In genomic region chr10:44383749-44384600, GRCh38 we compare ENCODE assay signal across 9 cellular contexts. TPM values are rescaled to one million over a fixed set of nuclear protein-coding genes. Genes with fewer than 3 reads are reported as not detected.
DNase-seq lines count a peak whose midpoint lies in the region; ATAC-seq, FAIRE-seq and TF ChIP-seq lines count a peak whose summit lies in the region.
"Had no signal": no experiment of that assay in that cellular context is flagged by ENCODE, and none has a peak within 500 bp of the region (broad histone marks: within the 10 kb centered on the region; RNA-seq: fewer than 3 reads in every experiment).

No MANE protein-coding gene starts in this region.

- no peak overlapping the region for H2AFZ ChIP-seq in GM23338

- H3K79me2 ChIP-seq in GM23338 (replicated peaks; ENCODE audit: insufficient read depth): peaks cover 55% of the 10 kb centered on the region

- TF ChIP-seq CTCF in GM23338 (conservative IDR thresholded peaks at IDR 0.05; ENCODE audit: low read depth in 2 of 2) (no peak), breast epithelium (IDR thresholded peaks at IDR 0.05) (no peak), kidney (IDR thresholded peaks at IDR 0.05; ENCODE audit: borderline replicate concordance, extremely low read depth, insufficient read depth) (no peak), spleen (IDR thresholded peaks at IDR 0.05 in 8 of 11, conservative IDR thresholded peaks at IDR 0.05 in 3 of 11) (no peak)

- H3K4me3 ChIP-seq in GM23338 (peak overlapping the region; percentile 85), breast epithelium (peak overlapping the region; percentile 64 to 85 (median 81)), kidney (ENCODE audit: low read length in 2 of 2) (peak overlapping the region; percentile 50 to 66), spleen (peak overlapping the region; percentile 39 to 70 (median 50))

- H3K4me1 ChIP-seq in GM23338 (ENCODE audit: insufficient read depth): peaks cover 36% of the 10 kb centered on the region
- H3K4me1 ChIP-seq in breast epithelium: no peaks in the 10 kb centered on the region
- peaks cover 0 to 5% of the 10 kb centered on the region in 2 donors for H3K4me1 ChIP-seq in kidney (ENCODE audit: control insufficient read depth in 1 of 2, insufficient read depth in 1 of 2, low read depth in 1 of 2, low read length in 2 of 2)
- H3K4me1 ChIP-seq in spleen: peaks cover 0 to 46% (median 26%) of the 10 kb centered on the region in 6 donors

- no peak overlapping the region for H3K27ac Mint-ChIP-seq in GM23338
- no peak overlapping the region for H3K27ac Mint-ChIP-seq in T-helper 2 cell treated with Interferon-gamma antibody and Interleukin-4, amounts not matched to agents 5 μg/mL and 100 μg/mL, for 36 hours

- FAIRE-seq in kidney (lab: Jason Lieb, UNC): no peak

- intact Hi-C loops in breast epithelium (cut with DNase I; ENCODE audit: low total_unique reads) (no loop called here), kidney (cut with DNase I) (loop anchor here (5.0 kb wide), 1 partner anchor 697 kb away; no protein-coding TSS in a partner anchor), spleen (cut with DNase I; ENCODE audit: low total_unique reads) (no loop called here)

- H4K20me1 ChIP-seq in GM23338 (replicated peaks; ENCODE audit: insufficient read depth): no peaks in the 10 kb centered on the region

- H3K36me3 Mint-ChIP-seq in GM23338 (ENCODE audit: low read depth): peaks cover 32% of the 10 kb centered on the region
- no peaks in the 10 kb centered on the region for H3K36me3 Mint-ChIP-seq in T-helper 2 cell treated with Interferon-gamma antibody and Interleukin-4, amounts not matched to agents 5 μg/mL and 100 μg/mL, for 36 hours (ENCODE audit: low read depth)

- no peaks in the 10 kb centered on the region for H3K9me2 ChIP-seq in GM23338 (ENCODE audit: insufficient read depth)

- DNase-seq in GM23338 (ENCODE audit: low spot score) (peak; percentile 63), breast epithelium (ENCODE audit: low spot score in 2 of 2) (no peak), kidney (peak; percentile 82), spleen (peak; percentile 76), NCI-H187 treated with DMSO at 0.1 percent for 48 hours (lab: John Stamatoyannopoulos, UW) (no peak)
- DNase-seq in T-helper 2 cell treated with Interferon-gamma antibody and Interleukin-4, amounts not matched to agents 5 μg/mL and 100 μg/mL, for 36 hours (ENCODE audit: low spot score): no peak
- DNase-seq: OCI-M1 had no signal

- peaks cover 35% of the 10 kb centered on the region for H3K27me3 ChIP-seq in GM23338 (ENCODE audit: insufficient read depth)
- H3K27me3 ChIP-seq in breast epithelium: peaks cover 0 to 25% of the 10 kb centered on the region in 2 donors
- peaks cover 0 to 71% (median 36%) of the 10 kb centered on the region in 7 donors for H3K27me3 ChIP-seq in spleen (replicated peaks in 1 of 7)

- peaks cover 3% of the 10 kb centered on the region; the same call in 2 of the 3 replicates for H3K9me3 Mint-ChIP-seq in GM23338
- no peaks in the 10 kb centered on the region for H3K9me3 Mint-ChIP-seq in T-helper 2 cell treated with Interferon-gamma antibody and Interleukin-4, amounts not matched to agents 5 μg/mL and 100 μg/mL, for 36 hours

- 2 to 4% (median 3%) methylated on average over 24 to 63 of the region's 63 CpGs for WGBS in spleen, 5 donors

- no peak for TF ChIP-seq POLR2A in breast epithelium (IDR thresholded peaks at IDR 0.05)
- TF ChIP-seq POLR2A in spleen (IDR thresholded peaks at IDR 0.05): no peak

- no peak overlapping the region for H3K27ac ChIP-seq in GM23338 (ENCODE audit: low read depth)
- H3K27ac ChIP-seq in breast epithelium: peak overlapping the region; percentile 65 to 84
- peak overlapping the region; percentile 23 to 43 for H3K27ac ChIP-seq in kidney (ENCODE audit: low read depth in 2 of 2, low read length in 2 of 2)
- H3K27ac ChIP-seq in spleen: peak overlapping the region; percentile 19 to 81 (median 74)

- H3F3A ChIP-seq in GM23338 (replicated peaks; ENCODE audit: low read depth): peaks cover 6% of the 10 kb centered on the region; the same call in 1 of the 2 replicates

- H3K27me3 Mint-ChIP-seq in GM23338 (ENCODE audit: insufficient read depth, low read depth, poor library complexity): peaks cover 18% of the 10 kb centered on the region
- H3K27me3 Mint-ChIP-seq in T-helper 2 cell treated with Interferon-gamma antibody and Interleukin-4, amounts not matched to agents 5 μg/mL and 100 μg/mL, for 36 hours (ENCODE audit: low read depth): peaks cover 41% of the 10 kb centered on the region

- peak overlapping the region; percentile 96 for H3K4me2 ChIP-seq in GM23338

- ATAC-seq in GM23338: peak; percentile 3
- ATAC-seq in GM19467 (IDR thresholded peaks at IDR 0.05; ENCODE audit: unreplicated experiment): no peak
- ATAC-seq in HG02885 (IDR thresholded peaks at IDR 0.05; ENCODE audit: poor library complexity, unreplicated experiment): no peak

- no peaks in the 10 kb centered on the region for H3K9me3 ChIP-seq in breast epithelium
- no peaks in the 10 kb centered on the region for H3K9me3 ChIP-seq in kidney (ENCODE audit: control insufficient read depth in 1 of 2, low read length in 2 of 2)
- H3K9me3 ChIP-seq in spleen: no peaks in the 10 kb centered on the region

- H3K4me1 Mint-ChIP-seq in GM23338: peaks cover 50% of the 10 kb centered on the region
- H3K4me1 Mint-ChIP-seq in T-helper 2 cell treated with Interferon-gamma antibody and Interleukin-4, amounts not matched to agents 5 μg/mL and 100 μg/mL, for 36 hours (ENCODE audit: low read depth): no peaks in the 10 kb centered on the region

- H3K4me3 Mint-ChIP-seq in GM23338: peak overlapping the region; percentile 84
- H3K4me3 Mint-ChIP-seq in T-helper 2 cell treated with Interferon-gamma antibody and Interleukin-4, amounts not matched to agents 5 μg/mL and 100 μg/mL, for 36 hours: no peak overlapping the region

- H3K9ac ChIP-seq in kidney (ENCODE audit: low read length in 2 of 2): peak overlapping the region in 1 of 2 donors; percentile 19

- peaks cover 15% of the 10 kb centered on the region; the same call in 1 of the 2 replicates for H3K36me3 ChIP-seq in GM23338 (ENCODE audit: insufficient read depth)
- H3K36me3 ChIP-seq in breast epithelium: no peaks in the 10 kb centered on the region
- H3K36me3 ChIP-seq in kidney (ENCODE audit: control insufficient read depth in 1 of 2, insufficient read depth in 2 of 2, low read length in 2 of 2): no peaks in the 10 kb centered on the region
- H3K36me3 ChIP-seq in spleen: peaks cover 0 to 5% (median 0%) of the 10 kb centered on the region in 6 donors

TF ChIP-seq in GM23338, 12 proteins besides CTCF, POLR2A, EP300 and RAD21 (continues in another document):
- TF ChIP-seq CREB1 (CRISPR knock-in tag; IDR thresholded peaks at IDR 0.05; ENCODE audit: low read depth): no peak
- no peak for TF ChIP-seq ZNF114 (CRISPR knock-in tag; IDR thresholded peaks at IDR 0.05)
- TF ChIP-seq POLR2AphosphoS5 (IDR thresholded peaks at IDR 0.05; ENCODE audit: low read depth): no peak

RNA-seq across cellular contexts. Expression of gene CXCL12, which starts 0.9 kb away (rescaled TPM):
- total RNA-seq in GM23338 (2014; rRNA removed; shearing (Covaris generic)): 47.3 and 53.8 TPM in 2 replicates
- polyA plus RNA-seq in GM23338 (2016; fragmentation: Nextera tagmentation; extraction: Ambion mirVana): 58.5 and 63.7 TPM in 2 replicates
- 100 to 1,000 TPM in 2 of 3 donors, 10 to 100 TPM in 1; 66.4 to 164 (median 103) TPM for total RNA-seq in breast epithelium
- 99.5 TPM for total RNA-seq in kidney
- polyA plus RNA-seq in kidney (ENCODE audit: insufficient read depth, low read depth, low replicate concordance): 111 TPM
- 100 to 1,000 TPM; 262 to 549 (median 387) TPM for total RNA-seq in spleen
- polyA plus RNA-seq in spleen: 10 to 100 TPM; 22.7 to 64.5 (median 44.7) TPM

Comparison
In these comparisons a context has a peak if more than half of its experiments do, and no peak if none do; other contexts are left out.
1. DNase-seq: peak in GM23338 (single experiment), kidney (single experiment) and spleen (single experiment); none in breast epithelium (0 of 2), T-helper 2 cell treated with Interferon-gamma antibody and Interleukin-4, amounts not matched to agents 5 μg/mL and 100 μg/mL, for 36 hours (single experiment) and NCI-H187 treated with DMSO at 0.1 percent for 48 hours (single experiment).
2. Peak in every context shown above with its lines, with median percentiles within 50 percentile points of each other: H3K4me3 ChIP-seq.